ENCODE assay signal across 2 cellular contexts in the genomic region with DNA sequence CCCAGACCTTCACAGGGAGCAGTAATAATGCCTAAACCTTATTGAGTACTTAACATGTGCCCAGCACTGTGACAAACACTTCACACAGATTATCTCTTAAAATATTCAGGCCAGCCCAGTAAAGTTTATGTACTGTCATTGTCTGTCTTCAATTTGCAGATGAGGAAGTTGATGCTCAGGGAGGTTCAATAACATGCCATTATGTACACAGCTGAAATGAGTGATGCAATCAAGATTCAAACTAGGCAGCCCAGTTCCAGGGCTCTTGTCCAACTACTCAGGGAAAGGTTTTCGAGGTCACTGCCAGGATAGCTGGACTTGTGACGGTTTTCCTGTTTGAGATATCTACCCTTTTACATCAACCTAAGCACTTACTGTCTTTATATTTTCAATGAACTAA.
TF ChIP-seq lines count a peak whose summit lies in the region.

No MANE protein-coding gene starts in this region.

TF ChIP-seq in IMR-90, 13 proteins besides CTCF, POLR2A, EP300 and RAD21:
- TF ChIP-seq, protein P1, sequence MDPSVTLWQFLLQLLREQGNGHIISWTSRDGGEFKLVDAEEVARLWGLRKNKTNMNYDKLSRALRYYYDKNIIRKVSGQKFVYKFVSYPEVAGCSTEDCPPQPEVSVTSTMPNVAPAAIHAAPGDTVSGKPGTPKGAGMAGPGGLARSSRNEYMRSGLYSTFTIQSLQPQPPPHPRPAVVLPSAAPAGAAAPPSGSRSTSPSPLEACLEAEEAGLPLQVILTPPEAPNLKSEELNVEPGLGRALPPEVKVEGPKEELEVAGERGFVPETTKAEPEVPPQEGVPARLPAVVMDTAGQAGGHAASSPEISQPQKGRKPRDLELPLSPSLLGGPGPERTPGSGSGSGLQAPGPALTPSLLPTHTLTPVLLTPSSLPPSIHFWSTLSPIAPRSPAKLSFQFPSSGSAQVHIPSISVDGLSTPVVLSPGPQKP (IDR thresholded peaks at IDR 0.05; ENCODE audit: borderline replicate concordance, low read depth, low read length): no peak
- TF ChIP-seq RCOR1 (IDR thresholded peaks at IDR 0.05; ENCODE audit: insufficient replicate concordance, low read length) (no peak), CEBPB (IDR thresholded peaks at IDR 0.05; ENCODE audit: low read depth, low read length) (peak; percentile 33; the same call in 1 of the 2 replicates), BHLHE40 (IDR thresholded peaks at IDR 0.05; ENCODE audit: low read depth, low read length) (no peak)
TF ChIP-seq in IMR-90: peak in this region for 1.

TF ChIP-seq in H1, 55 proteins besides CTCF, POLR2A, EP300 and RAD21:
- TF ChIP-seq CEBPB (IDR thresholded peaks at IDR 0.05; ENCODE audit: low read depth, low read length): 0 out of 2 replicates have a peak, but pooled peaks have one; percentile 39
- no peak for TF ChIP-seq GABPA (IDR thresholded peaks at IDR 0.05; ENCODE audit: borderline replicate concordance, insufficient read depth, low read length)
